In genomic region chr5:17312358-17312757, GRCh38 we compare ENCODE assay signal across 19 cellular contexts.
"Had no signal": no experiment of that assay in that cellular context is flagged by ENCODE, and none has a peak within 500 bp of the region (broad histone marks: within the 10 kb centered on the region; RNA-seq: fewer than 3 reads in every experiment).

No MANE protein-coding gene starts in this region.

- H3K27me3 Mint-ChIP-seq: activated naive CD8-positive, alpha-beta T cell treated with anti-CD3 and anti-CD28 coated beads for 36 hours; stimulated activated naive CD8-positive, alpha-beta T cell treated with anti-CD3 and anti-CD28 coated beads, Interleukin-15, Interleukin-2, amounts not matched to agents 100 ng/mL and 50 ng/mL, for 24 hours had no signal

- ATAC-seq: heart left ventricle, left lobe of liver, right lobe of liver, WTC11 had no signal

- H3K4me3 Mint-ChIP-seq: activated naive CD8-positive, alpha-beta T cell treated with anti-CD3 and anti-CD28 coated beads for 36 hours; nephron; stimulated activated naive CD8-positive, alpha-beta T cell treated with anti-CD3 and anti-CD28 coated beads, Interleukin-15, Interleukin-2, amounts not matched to agents 100 ng/mL and 50 ng/mL, for 24 hours; WTC11 had no signal

- H3K36me3 Mint-ChIP-seq: activated naive CD8-positive, alpha-beta T cell treated with anti-CD3 and anti-CD28 coated beads for 36 hours; WTC11 had no signal

- H3K27ac ChIP-seq: epithelial cell of prostate, heart left ventricle, right lobe of liver, skin epidermis, thyroid gland had no signal

- H3K27ac Mint-ChIP-seq: activated naive CD8-positive, alpha-beta T cell treated with anti-CD3 and anti-CD28 coated beads for 36 hours; nephron; stimulated activated naive CD8-positive, alpha-beta T cell treated with anti-CD3 and anti-CD28 coated beads, Interleukin-15, Interleukin-2, amounts not matched to agents 100 ng/mL and 50 ng/mL, for 24 hours; WTC11 had no signal

- H3K27me3 ChIP-seq: heart left ventricle, right lobe of liver, thyroid gland had no signal

- H3K4me3 ChIP-seq: heart left ventricle, right lobe of liver, skin epidermis, thyroid gland had no signal

- H3K4me1 ChIP-seq: right lobe of liver had no signal

- H3K36me3 ChIP-seq: heart left ventricle, right lobe of liver, thyroid gland had no signal

- DNase-seq: activated naive CD4-positive, alpha-beta T cell treated with Interleukin-2 at 50 U/mL for 16 hours; activated naive CD8-positive, alpha-beta T cell treated with anti-CD3 and anti-CD28 coated beads for 36 hours; activated T-cell treated with anti-CD3 and anti-CD28 coated beads, Interleukin-2, amount 50 U/mL, for 1 hour; amniotic stem cell; cerebellar nuclear complex; cortex of kidney; heart left ventricle; kidney; right lobe of liver; stimulated activated CD4-positive, alpha-beta T cell treated with anti-CD3 and anti-CD28 coated beads, Interleukin-1b, Interleukin-23, amount 100 ng/mL, for 48 hours; substantia nigra; T-helper 1 cell; thyroid gland had no signal

- H3K4me1 Mint-ChIP-seq: activated naive CD8-positive, alpha-beta T cell treated with anti-CD3 and anti-CD28 coated beads for 36 hours had no signal

- H3K9me3 ChIP-seq: heart left ventricle, right lobe of liver, thyroid gland had no signal
